In genomic region chr9:128218518-128219389, GRCh38 we compare ENCODE assay signal across 8 cellular contexts. TPM values are rescaled to one million over a fixed set of nuclear protein-coding genes. Genes with fewer than 3 reads are reported as not detected.
A peak's percentile ranks its signal among the peaks of the same experiment; 100 is the strongest.
DNase-seq lines count a peak whose midpoint lies in the region; ATAC-seq and TF ChIP-seq lines count a peak whose summit lies in the region.

No MANE protein-coding gene starts in this region.

- peak overlapping the region; percentile 48; the same call in 1 of the 2 replicates for H3K27ac ChIP-seq in BLaER1
- peak overlapping the region in 1 of 2 donors; percentile 20 for H3K27ac ChIP-seq in prostate gland

- intact Hi-C loops in left ventricle myocardium superior (cut with micrococcal nuclease) (no loop called here), prostate gland (cut with DNase I) (no loop called here)

- WGBS in prostate gland: 31% methylated on average over 47 of the region's 47 CpGs

- TF ChIP-seq CTCF in prostate gland (IDR thresholded peaks at IDR 0.05): peak in 1 of 4 experiments; percentile 14

- H3K9ac ChIP-seq in BLaER1: peak overlapping the region; percentile 49; the same call in 1 of the 2 replicates

- ATAC-seq in GM19438 (IDR thresholded peaks at IDR 0.05; ENCODE audit: low read depth, unreplicated experiment): peak; percentile 95
- ATAC-seq in left ventricle myocardium superior: peak; percentile 89

- TF ChIP-seq POLR2A in prostate gland (IDR thresholded peaks at IDR 0.05): no peak

- no peaks in the 10 kb centered on the region for H4K20me1 ChIP-seq in BLaER1

- H3K9me3 ChIP-seq in BLaER1 (no peaks in the 10 kb centered on the region), prostate gland (no peaks in the 10 kb centered on the region)

- DNase-seq in HPDE6-E6E7 (ENCODE audit: extremely low spot score) (peak; percentile 99), T follicular helper cell (ENCODE audit: low read depth) (peak; percentile 86), amniotic epithelial cell (ENCODE audit: low read depth) (peak; percentile 95), left ventricle myocardium superior (peak; percentile 92), prostate gland (ENCODE audit: low spot score) (peak; percentile 93), ureter (ENCODE audit: low spot score) (peak; percentile 97)

- H3K27me3 ChIP-seq in BLaER1 (no peaks in the 10 kb centered on the region), prostate gland (replicated peaks; ENCODE audit: insufficient read depth) (no peaks in the 10 kb centered on the region)

- peak overlapping the region; percentile 60 for H3K4me3 ChIP-seq in BLaER1
- H3K4me3 ChIP-seq in prostate gland: peak overlapping the region; percentile 18 to 24

- peak overlapping the region; percentile 86 for H3K4me2 ChIP-seq in BLaER1

- H3K4me1 ChIP-seq in BLaER1: peaks cover 38% of the 10 kb centered on the region
- H3K4me1 ChIP-seq in prostate gland (replicated peaks): no peaks in the 10 kb centered on the region

- peaks cover 12% of the 10 kb centered on the region for H3K36me3 ChIP-seq in BLaER1
- no peaks in the 10 kb centered on the region for H3K36me3 ChIP-seq in prostate gland

RNA-seq across cellular contexts. Expression of gene DNM1, which starts 15.6 kb away (rescaled TPM):
- total RNA-seq in left ventricle myocardium superior (5.4 TPM), prostate gland (1 to 10 TPM; 2.0 to 7.7 TPM), ureter (31.4 TPM)

RNA-seq across cellular contexts. Expression of gene CIZ1, which starts 27.4 kb away (rescaled TPM):
- total RNA-seq in left ventricle myocardium superior: 76.6 TPM
- 10 to 100 TPM; 55.2 to 94.0 TPM for total RNA-seq in prostate gland
- 134 TPM for total RNA-seq in ureter

RNA-seq across cellular contexts. Expression of gene GOLGA2, which starts 57.1 kb away (rescaled TPM):
- total RNA-seq in left ventricle myocardium superior (83.5 TPM), prostate gland (100 to 1,000 TPM in 1 of 2 donors, 10 to 100 TPM in 1; 92.1 to 147 TPM), ureter (125 TPM)

RNA-seq across cellular contexts. Expression of gene SWI5, which starts 57.3 kb away (rescaled TPM):
- total RNA-seq in left ventricle myocardium superior: 16.2 TPM
- 10 to 100 TPM; 34.8 to 38.5 TPM for total RNA-seq in prostate gland
- total RNA-seq in ureter: 21.9 TPM

RNA-seq across cellular contexts. Expression of gene BBLN, which starts 58.7 kb away (rescaled TPM):
- 41.7 TPM for total RNA-seq in left ventricle myocardium superior
- total RNA-seq in prostate gland: 100 to 1,000 TPM; 333 to 437 TPM
- 179 TPM for total RNA-seq in ureter
